Comparison of ENCODE assay signal across 22 cellular contexts in genomic region chr10:127852456-127852855, GRCh38. TPM values are rescaled to one million over a fixed set of nuclear protein-coding genes. Genes with fewer than 3 reads are reported as not detected.
A peak's percentile ranks its signal among the peaks of the same experiment; 100 is the strongest.
DNase-seq lines count a peak whose midpoint lies in the region; ATAC-seq, FAIRE-seq and TF ChIP-seq lines count a peak whose summit lies in the region.
"Had no signal": no experiment of that assay in that cellular context is flagged by ENCODE, and none has a peak within 500 bp of the region (broad histone marks: within the 10 kb centered on the region; RNA-seq: fewer than 3 reads in every experiment).

No MANE protein-coding gene starts in this region.

- H3K9ac ChIP-seq in kidney (ENCODE audit: low read length in 2 of 2), result no peak overlapping the region
- H3K9ac ChIP-seq: GM23248 had no signal

- no peak for TF ChIP-seq EP300 in esophagus muscularis mucosa (IDR thresholded peaks at IDR 0.05)

- intact Hi-C loops in kidney (cut with DNase I), result no loop called here
- intact Hi-C loops in posterior vena cava (cut with DNase I), result loop anchor here in 1 of 2 donors (5.0 kb wide), 1 partner anchor 1700 kb away; no protein-coding TSS in a partner anchor
- intact Hi-C loops in esophagus muscularis mucosa (cut with DNase I), result loop anchor here (5.0 kb wide), 2 partner anchors 135 to 1870 kb away; no protein-coding TSS in a partner anchor

- H3K36me3 ChIP-seq in kidney (ENCODE audit: control insufficient read depth in 1 of 2, insufficient read depth in 2 of 2, low read length in 2 of 2) (no peaks in the 10 kb centered on the region), esophagus muscularis mucosa (no peaks in the 10 kb centered on the region)

- 80% methylated on average over 7 of the region's 7 CpGs for WGBS in esophagus muscularis mucosa

- peak; percentile 52 for DNase-seq in coronary artery (ENCODE audit: low spot score)
- DNase-seq in kidney, result peak; percentile 46
- DNase-seq in posterior vena cava (ENCODE audit: low spot score), result peak; percentile 74
- DNase-seq in esophagus muscularis mucosa (ENCODE audit: extremely low spot score), result no peak
- no peak for DNase-seq in RCC 7860 (ENCODE audit: low spot score)
- DNase-seq: Caco-2; CD4-positive, CD25-positive, alpha-beta regulatory T cell; CD8-positive, alpha-beta T cell; DMS153; DMS79 treated with DMSO at 0.1 percent for 48 hours; GM23248; H7; HCEC 1CT had no signal

- no peak for ATAC-seq in GM19452 (IDR thresholded peaks at IDR 0.05; ENCODE audit: unreplicated experiment)
- ATAC-seq: CD8-positive, alpha-beta T cell had no signal

- TF ChIP-seq POLR2A in esophagus muscularis mucosa (IDR thresholded peaks at IDR 0.05; ENCODE audit: low read depth), result no peak

- TF ChIP-seq CTCF in coronary artery (IDR thresholded peaks at IDR 0.05) (no peak), kidney (IDR thresholded peaks at IDR 0.05; ENCODE audit: borderline replicate concordance, extremely low read depth, insufficient read depth) (no peak), esophagus muscularis mucosa (IDR thresholded peaks at IDR 0.05) (no peak)

- H3K9me3 ChIP-seq in kidney (ENCODE audit: control insufficient read depth in 1 of 2, low read length in 2 of 2) (no peaks in the 10 kb centered on the region), esophagus muscularis mucosa (no peaks in the 10 kb centered on the region)
- H3K9me3 ChIP-seq: Caco-2 had no signal

- H3K4me3 ChIP-seq in coronary artery (no peak overlapping the region), kidney (ENCODE audit: low read length in 2 of 2) (no peak overlapping the region), esophagus muscularis mucosa (no peak overlapping the region)
- H3K4me3 ChIP-seq: GM23248 had no signal

- H3K4me1 ChIP-seq in kidney (ENCODE audit: control insufficient read depth in 1 of 2, insufficient read depth in 1 of 2, low read depth in 1 of 2, low read length in 2 of 2) (no peaks in the 10 kb centered on the region), esophagus muscularis mucosa (peaks cover 0 to 7% (median 3%) of the 10 kb centered on the region in 4 donors)

- H3K27ac ChIP-seq in coronary artery (no peak overlapping the region), kidney (ENCODE audit: low read depth in 2 of 2, low read length in 2 of 2) (no peak overlapping the region), esophagus muscularis mucosa (replicated peaks in 1 of 4) (no peak overlapping the region)
- H3K27ac ChIP-seq: C4-2B, GM23248 had no signal

- FAIRE-seq in kidney (lab: Jason Lieb, UNC), result no peak
- no peak for FAIRE-seq in RCC 7860 (lab: Jason Lieb, UNC)
- FAIRE-seq: GM12892, H1 had no signal

- peaks cover 0 to 18% (median 0%) of the 10 kb centered on the region in 4 donors for H3K27me3 ChIP-seq in esophagus muscularis mucosa

RNA-seq across cellular contexts. Expression of gene CLRN3, which starts 40.3 kb away (rescaled TPM):
- total RNA-seq in kidney, result 9.4 TPM
- polyA plus RNA-seq in kidney (ENCODE audit: insufficient read depth, low read depth, low replicate concordance), result 42.1 TPM
- total RNA-seq in posterior vena cava, result not detected
- total RNA-seq in esophagus muscularis mucosa, result not detected
- total RNA-seq: A172; A673; CD4-positive, CD25-positive, alpha-beta regulatory T cell; CD8-positive, alpha-beta T cell; Daoy; G401; GM23248; H1; H7 had no signal
- polyA plus RNA-seq: BJ; CD4-positive, CD25-positive, alpha-beta regulatory T cell; GM23248; H1 had no signal

RNA-seq across cellular contexts. Expression of gene PTPRE, which starts 54.4 kb away (rescaled TPM):
- 25.7 TPM for total RNA-seq in kidney
- 1.1 TPM for polyA plus RNA-seq in kidney (ENCODE audit: insufficient read depth, low read depth, low replicate concordance)
- total RNA-seq in posterior vena cava, result 10 to 100 TPM; 22.1 to 37.9 TPM
- total RNA-seq in esophagus muscularis mucosa, result 10 to 100 TPM in 2 of 4 donors, 1 to 10 TPM in 2; 8.7 to 22.4 (median 13.3) TPM
- total RNA-seq: G401 had no signal

Comparison
In these comparisons a context has a peak if more than half of its experiments do, and no peak if none do; other contexts are left out.
1. DNase-seq: peak in coronary artery (single experiment), kidney (single experiment) and posterior vena cava (single experiment); none in esophagus muscularis mucosa (single experiment) and RCC 7860 (single experiment).